In genomic region chr14:94079891-94080605, GRCh38 we compare ENCODE assay signal across 6 cellular contexts. TPM values are rescaled to one million over a fixed set of nuclear protein-coding genes. Genes with fewer than 3 reads are reported as not detected.
DNase-seq lines count a peak whose midpoint lies in the region; ATAC-seq and TF ChIP-seq lines count a peak whose summit lies in the region.

No MANE protein-coding gene starts in this region.

- peaks cover 18% of the 10 kb centered on the region for H3K36me3 ChIP-seq in ES-I3 (ENCODE audit: insufficient read depth, low read length)

- TF ChIP-seq CTCF in activated B cell treated with CpG ODN at 0.5 μM for 24 hours (IDR thresholded peaks at IDR 0.05) (no peak), lower leg skin (IDR thresholded peaks at IDR 0.05) (no peak)

- POLR2A ChIA-PET in activated B cell treated with CpG ODN at 0.5 μM for 24 hours (lab: Charles Lee): interaction anchor here (1.0 to 2.1 kb wide), 6 partner anchors 15 to 112 kb away, joined by 3 to 9 read pairs (median 4); partner anchors contain the start of genes IFI27L2 and OTUB2

- TF ChIP-seq POLR2A in lower leg skin (IDR thresholded peaks at IDR 0.05): no peak

- 3% methylated on average over 13 of the region's 13 CpGs for whole genome bisulfite sequencing in lower leg skin, 2 donors

- DNase-seq in activated B cell treated with CpG ODN at 0.5 μM for 24 hours (no peak), lower leg skin (ENCODE audit: low spot score in 2 of 2) (no peak), ecto neural progenitor cell (ENCODE audit: low spot score) (no peak), NCI-H2081 (lab: John Stamatoyannopoulos, UW) (no peak)
- DNase-seq in activated CD4-positive, alpha-beta T cell treated with anti-CD3 and anti-CD28 coated beads, Interleukin-2, amount 50 U/mL, for 1 hour: no peak

- H3K27ac Mint-ChIP-seq in activated B cell treated with CpG ODN at 0.5 μM for 24 hours: peak overlapping the region; percentile 98

- no peak for ATAC-seq in activated B cell treated with CpG ODN at 0.5 μM for 24 hours (ENCODE audit: low read depth)

- H3K36me3 Mint-ChIP-seq in activated B cell treated with CpG ODN at 0.5 μM for 24 hours (ENCODE audit: low read depth): peaks cover 53% of the 10 kb centered on the region

- no peaks in the 10 kb centered on the region for H3K27me3 Mint-ChIP-seq in activated B cell treated with CpG ODN at 0.5 μM for 24 hours

- peaks cover 6% of the 10 kb centered on the region for H3K9me3 Mint-ChIP-seq in activated B cell treated with CpG ODN at 0.5 μM for 24 hours

- H3K9me3 ChIP-seq in ES-I3 (ENCODE audit: control insufficient read depth, insufficient read depth, low read length): peaks cover 8% of the 10 kb centered on the region; the same call in 1 of the 2 replicates

- peaks cover 12% of the 10 kb centered on the region for H3K4me1 ChIP-seq in ES-I3 (ENCODE audit: insufficient read depth, low read length)

- peaks cover 57% of the 10 kb centered on the region for H3K4me1 Mint-ChIP-seq in activated B cell treated with CpG ODN at 0.5 μM for 24 hours

- CTCF ChIA-PET in activated B cell treated with CpG ODN at 0.5 μM for 24 hours (lab: Charles Lee): interaction anchor here (0.8 to 1.9 kb wide), 4 partner anchors 44 to 100 kb away, joined by 3 to 11 read pairs (median 6); no protein-coding TSS in a partner anchor

- H3K4me3 Mint-ChIP-seq in activated B cell treated with CpG ODN at 0.5 μM for 24 hours: peak overlapping the region; percentile 100

- intact Hi-C loops in activated B cell treated with CpG ODN at 0.5 μM for 24 hours (cut with micrococcal nuclease) (loop anchor here (2.0 kb wide), 4 partner anchors 57 to 121 kb away; no protein-coding TSS in a partner anchor), lower leg skin (cut with DNase I; ENCODE audit: low total_unique reads) (no loop called here)

- peak overlapping the region; percentile 81 for H3K9ac ChIP-seq in ES-I3 (ENCODE audit: low read depth, low read length)

- peak overlapping the region; percentile 92 for H3K4me3 ChIP-seq in lower leg skin (ENCODE audit: low read depth, poor library complexity, severe bottlenecking)

RNA-seq across cellular contexts. Expression of gene DDX24, which starts 1.0 kb away (rescaled TPM):
- total RNA-seq in activated B cell treated with CpG ODN at 0.5 μM for 24 hours: 169 and 179 TPM in 2 replicates
- 100 to 1,000 TPM in 3 of 4 donors, 10 to 100 TPM in 1; 91.7 to 132 (median 102) TPM for total RNA-seq in lower leg skin

RNA-seq across cellular contexts. Expression of gene IFI27L1, which starts 1.1 kb away (rescaled TPM):
- total RNA-seq in activated B cell treated with CpG ODN at 0.5 μM for 24 hours (9.2 and 11.4 TPM in 2 replicates), lower leg skin (10 to 100 TPM in 2 of 4 donors, 1 to 10 TPM in 2; 6.2 to 22.6 (median 10.3) TPM)

RNA-seq across cellular contexts. Expression of gene IFI27, which starts 30.5 kb away (rescaled TPM):
- total RNA-seq in activated B cell treated with CpG ODN at 0.5 μM for 24 hours (0.64 TPM in 1 of 2 replicates, not detected in the other), lower leg skin (100 to 1,000 TPM in 2 of 4 donors, 10 to 100 TPM in 2; 70.2 to 133 (median 109) TPM)

RNA-seq across cellular contexts. Expression of gene IFI27L2, which starts 49.4 kb away (rescaled TPM):
- total RNA-seq in activated B cell treated with CpG ODN at 0.5 μM for 24 hours: 37.0 and 37.3 TPM in 2 replicates
- 10 to 100 TPM; 21.0 to 69.1 (median 52.3) TPM for total RNA-seq in lower leg skin

RNA-seq across cellular contexts. Expression of gene OTUB2, which starts 53.9 kb away (rescaled TPM):
- total RNA-seq in activated B cell treated with CpG ODN at 0.5 μM for 24 hours: 0.12 TPM in 1 of 2 replicates, not detected in the other
- total RNA-seq in lower leg skin: 10 to 100 TPM; 12.6 to 25.0 (median 21.5) TPM

Comparison
In these comparisons a context has a peak if more than half of its experiments do, and no peak if none do; other contexts are left out.
1. RNA of gene IFI27, which starts 30.5 kb away (total RNA-seq): 70.2 to 133 TPM in lower leg skin; 0.64 TPM in activated B cell treated with CpG ODN at 0.5 μM for 24 hours; every median in the first group is over 10 times any median in the second.